In the genomic region with DNA sequence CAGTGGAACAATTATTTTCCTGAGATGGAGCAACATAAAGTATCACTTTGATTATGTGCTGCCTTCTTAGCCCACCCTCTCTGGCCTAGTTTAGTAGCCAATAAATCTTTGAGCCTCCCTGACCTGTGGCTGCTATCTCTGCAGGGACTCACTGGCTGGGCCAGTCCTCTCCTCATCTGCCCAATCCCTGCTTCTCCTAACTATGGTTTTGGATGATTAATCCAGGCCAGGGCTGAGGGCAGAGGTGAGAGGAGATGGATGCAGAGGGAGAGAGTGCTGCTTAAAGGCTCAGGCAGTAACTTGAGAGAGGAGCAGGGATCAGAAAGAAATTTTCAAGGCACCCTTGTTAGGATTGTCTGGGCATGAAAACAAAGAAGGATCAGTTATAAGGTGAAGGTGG, we compare ENCODE assay signal across 32 cellular contexts.
"Had no signal": no experiment of that assay in that cellular context is flagged by ENCODE, and none has a peak within 500 bp of the region (broad histone marks: within the 10 kb centered on the region; RNA-seq: fewer than 3 reads in every experiment).

No MANE protein-coding gene starts in this region.

- H3K27me3 ChIP-seq: Peyer's patch, SJSA1 had no signal

- H3K36me3 Mint-ChIP-seq: activated naive CD4-positive, alpha-beta T cell treated with anti-CD3 and anti-CD28 coated beads, Interleukin-2, amount 10 ng/mL, durations not matched to agents 7 days and 5 days; activated naive CD8-positive, alpha-beta T cell; brain had no signal

- H3K4me3 Mint-ChIP-seq: activated CD4-positive, alpha-beta T cell treated with anti-CD3 and anti-CD28 coated beads for 36 hours; activated CD4-positive, alpha-beta T cell treated with anti-CD3 and anti-CD28 coated beads, Interleukin-2, amount 10 ng/mL, durations not matched to agents 7 days and 5 days; activated CD8-positive, alpha-beta T cell treated with anti-CD3 and anti-CD28 coated beads, Interleukin-2, amount 10 ng/mL, durations not matched to agents 7 days and 5 days; activated naive CD4-positive, alpha-beta T cell treated with anti-CD3 and anti-CD28 coated beads, Interleukin-2, amount 10 ng/mL, durations not matched to agents 7 days and 5 days; activated naive CD8-positive, alpha-beta T cell; activated naive CD8-positive, alpha-beta T cell treated with anti-CD3 and anti-CD28 coated beads, Interleukin-2, amount 50 U/mL, for 24 hours; brain; T-helper 1 cell treated with Interleukin-12 subunit alpha and Interleukin-12 subunit beta and Interleukin-4 antibody, amounts not matched to agents 30 μg/mL and 1 μg/mL, for 36 hours; T-helper 2 cell treated with Interferon-gamma antibody and Interleukin-4, amounts not matched to agents 5 μg/mL and 100 μg/mL, for 36 hours; WTC11 had no signal

- H3K36me3 ChIP-seq: Peyer's patch, SJSA1 had no signal

- H3K4me3 ChIP-seq: Peyer's patch, SJSA1 had no signal

- H3K27ac ChIP-seq: Peyer's patch, SJSA1 had no signal

- H3K27me3 Mint-ChIP-seq: activated CD4-positive, alpha-beta T cell treated with anti-CD3 and anti-CD28 coated beads for 36 hours had no signal

- H3K4me1 Mint-ChIP-seq: activated CD4-positive, alpha-beta T cell treated with anti-CD3 and anti-CD28 coated beads for 36 hours; activated CD4-positive, alpha-beta T cell treated with anti-CD3 and anti-CD28 coated beads, Interleukin-2, amount 10 ng/mL, durations not matched to agents 7 days and 5 days; activated naive CD4-positive, alpha-beta T cell treated with anti-CD3 and anti-CD28 coated beads, Interleukin-2, amount 10 ng/mL, durations not matched to agents 7 days and 5 days; activated naive CD8-positive, alpha-beta T cell treated with anti-CD3 and anti-CD28 coated beads, Interleukin-2, amount 50 U/mL, for 24 hours had no signal

- H3K9me3 ChIP-seq: Peyer's patch, SJSA1, SK-N-SH had no signal

- H3K9me3 Mint-ChIP-seq: activated CD4-positive, alpha-beta T cell treated with anti-CD3 and anti-CD28 coated beads, Interleukin-2, amount 10 ng/mL, durations not matched to agents 7 days and 5 days; activated naive CD4-positive, alpha-beta T cell treated with anti-CD3 and anti-CD28 coated beads, Interleukin-2, amount 10 ng/mL, durations not matched to agents 7 days and 5 days; activated naive CD8-positive, alpha-beta T cell treated with anti-CD3 and anti-CD28 coated beads, Interleukin-2, amount 50 U/mL, for 24 hours; T-helper 1 cell treated with Interleukin-12 subunit alpha and Interleukin-12 subunit beta and Interleukin-4 antibody, amounts not matched to agents 30 μg/mL and 1 μg/mL, for 36 hours; T-helper 2 cell treated with Interferon-gamma antibody and Interleukin-4, amounts not matched to agents 5 μg/mL and 100 μg/mL, for 36 hours had no signal

- DNase-seq: activated CD4-positive, alpha-beta T cell treated with anti-CD3 and anti-CD28 coated beads for 36 hours; activated CD4-positive, alpha-beta T cell treated with anti-CD3 and anti-CD28 coated beads, Interleukin-2, amount 10 ng/mL, durations not matched to agents 7 days and 5 days; activated CD4-positive, alpha-beta T cell treated with anti-CD3 and anti-CD28 coated beads, Interleukin-2, amount 50 U/mL, for 48 hours; activated CD8-positive, alpha-beta memory T cell treated with anti-CD3 and anti-CD28 coated beads, Interleukin-2, amount 50 U/mL, for 48 hours; activated CD8-positive, alpha-beta T cell treated with anti-CD3 and anti-CD28 coated beads, Interleukin-2, amount 10 ng/mL, durations not matched to agents 7 days and 5 days; activated effector memory CD4-positive, alpha-beta T cell treated with Interleukin-2 at 50 U/mL for 16 hours; activated naive CD4-positive, alpha-beta T cell treated with anti-CD3 and anti-CD28 coated beads, Interleukin-2, amount 10 ng/mL, durations not matched to agents 7 days and 5 days; activated naive CD8-positive, alpha-beta T cell treated with anti-CD3 and anti-CD28 coated beads, Interleukin-2, amount 50 U/mL, for 24 hours; activated T-cell treated with anti-CD3 and anti-CD28 coated beads, Interleukin-2, amount 50 U/mL, for 48 hours; anterior cingulate cortex; Karpas-422; KBM-7; NCI-H1105; NCI-H1417 treated with DMSO at 0.1 percent for 48 hours; NCI-H187 treated with DMSO at 0.1 percent for 48 hours; NCI-H2081; NCI-H2171 treated with DMSO at 0.1 percent for 48 hours; NCI-H2227 treated with DMSO at 0.1 percent for 48 hours; NCI-H446 treated with DMSO at 0.1 percent for 48 hours; NCI-H524; NK-92 treated with Interleukin-12 subunit alpha and Interleukin-12 subunit beta, amount 100 ng/mL, for 24 hours; Peyer's patch; RPMI8226; SHP77 treated with DMSO at 0.1 percent for 48 hours; SK-N-SH had no signal

- H3K9ac ChIP-seq: SK-N-SH had no signal

- H3K4me1 ChIP-seq: Peyer's patch had no signal

- H3K27ac Mint-ChIP-seq: activated CD4-positive, alpha-beta T cell treated with anti-CD3 and anti-CD28 coated beads for 36 hours; activated CD4-positive, alpha-beta T cell treated with anti-CD3 and anti-CD28 coated beads, Interleukin-2, amount 10 ng/mL, durations not matched to agents 7 days and 5 days; activated CD8-positive, alpha-beta T cell treated with anti-CD3 and anti-CD28 coated beads, Interleukin-2, amount 10 ng/mL, durations not matched to agents 7 days and 5 days; activated naive CD4-positive, alpha-beta T cell treated with anti-CD3 and anti-CD28 coated beads, Interleukin-2, amount 10 ng/mL, durations not matched to agents 7 days and 5 days; activated naive CD8-positive, alpha-beta T cell; activated naive CD8-positive, alpha-beta T cell treated with anti-CD3 and anti-CD28 coated beads, Interleukin-2, amount 50 U/mL, for 24 hours; brain; T-helper 1 cell treated with Interleukin-12 subunit alpha and Interleukin-12 subunit beta and Interleukin-4 antibody, amounts not matched to agents 30 μg/mL and 1 μg/mL, for 36 hours; T-helper 2 cell treated with Interferon-gamma antibody and Interleukin-4, amounts not matched to agents 5 μg/mL and 100 μg/mL, for 36 hours; WTC11 had no signal

- ATAC-seq: activated CD4-positive, alpha-beta T cell treated with anti-CD3 and anti-CD28 coated beads for 36 hours; activated CD4-positive, CD25-positive, alpha-beta regulatory T cell treated with anti-CD3 and anti-CD28 coated beads, Interleukin-2, amount 50 U/mL, for 24 hours; activated CD8-positive, alpha-beta T cell treated with anti-CD3 and anti-CD28 coated beads, Interleukin-2, amount 10 ng/mL, durations not matched to agents 7 days and 5 days; activated naive CD8-positive, alpha-beta T cell treated with anti-CD3 and anti-CD28 coated beads, Interleukin-2, amount 50 U/mL, for 24 hours; WTC11 had no signal
